Comparison of ENCODE assay signal across 22 cellular contexts in genomic region chr10:71846816-71847215, GRCh38. TPM values are rescaled to one million over a fixed set of nuclear protein-coding genes. Genes with fewer than 3 reads are reported as not detected.
DNase-seq lines count a peak whose midpoint lies in the region; ATAC-seq and TF ChIP-seq lines count a peak whose summit lies in the region.
"Had no signal": no experiment of that assay in that cellular context is flagged by ENCODE, and none has a peak within 500 bp of the region (broad histone marks: within the 10 kb centered on the region; RNA-seq: fewer than 3 reads in every experiment).

No MANE protein-coding gene starts in this region.

- no peak for ATAC-seq in activated naive CD8-positive, alpha-beta T cell treated with anti-CD3 and anti-CD28 coated beads, Interleukin-2, amount 10 ng/mL, durations not matched to agents 7 days and 5 days (ENCODE audit: low read depth)
- ATAC-seq in body of pancreas, result peak; percentile 28
- ATAC-seq in HG03097 (IDR thresholded peaks at IDR 0.05; ENCODE audit: low FRiP score, unreplicated experiment), result no peak
- ATAC-seq: activated CD8-positive, alpha-beta memory T cell treated with anti-CD3 and anti-CD28 coated beads, Interleukin-2, amount 10 ng/mL, durations not matched to agents 7 days and 5 days; left ventricle myocardium superior had no signal

- H3K4me1 ChIP-seq in body of pancreas (peaks cover 80% of the 10 kb centered on the region), vagina (peaks cover 66% of the 10 kb centered on the region), Caco-2 (peaks cover 53% of the 10 kb centered on the region)

- WGBS in body of pancreas, 2 donors, result 50 to 58% methylated on average over 3 of the region's 3 CpGs

- H3K4me3 ChIP-seq in body of pancreas (no peak overlapping the region), vagina (no peak overlapping the region), Caco-2 (ENCODE audit: low read depth, low read length) (no peak overlapping the region)
- H3K4me3 ChIP-seq: BLaER1, esophagus muscularis mucosa had no signal

- POLR2A ChIA-PET in activated naive CD8-positive, alpha-beta T cell treated with anti-CD3 and anti-CD28 coated beads, Interleukin-2, amount 10 ng/mL, durations not matched to agents 7 days and 5 days (lab: Charles Lee), result interaction anchor here (0.7 kb wide), 2 partner anchors 139 to 1564 kb away, joined by 5 to 6 read pairs; no protein-coding TSS in a partner anchor
- POLR2A ChIA-PET in Caco-2 (lab: Charles Lee), result no interaction called here

- no peak for TF ChIP-seq CTCF in body of pancreas (IDR thresholded peaks at IDR 0.05)
- TF ChIP-seq CTCF in vagina (IDR thresholded peaks at IDR 0.05), result no peak
- TF ChIP-seq CTCF in Caco-2 (IDR thresholded peaks at IDR 0.05; ENCODE audit: insufficient read depth in 1 of 2, low read depth in 1 of 2, low read length in 1 of 2, severe bottlenecking in 1 of 2, unreplicated experiment in 1 of 2), result no peak

- H3K36me3 ChIP-seq in body of pancreas (replicated peaks in 1 of 2; ENCODE audit: insufficient read depth in 1 of 2, low read depth in 2 of 2) (no peaks in the 10 kb centered on the region), vagina (no peaks in the 10 kb centered on the region), Caco-2 (ENCODE audit: control insufficient read depth, insufficient read depth, low read length) (peaks cover 3% of the 10 kb centered on the region; the same call in 1 of the 2 replicates)
- H3K36me3 ChIP-seq: esophagus muscularis mucosa, upper lobe of left lung had no signal

- no peaks in the 10 kb centered on the region for H3K9me3 ChIP-seq in body of pancreas
- H3K9me3 ChIP-seq in vagina, result no peaks in the 10 kb centered on the region
- no peaks in the 10 kb centered on the region for H3K9me3 ChIP-seq in Caco-2
- H3K9me3 ChIP-seq: esophagus muscularis mucosa, upper lobe of left lung had no signal

- CTCF ChIA-PET in Caco-2 (lab: Charles Lee), result interaction anchor here (0.7 kb wide), 1 partner anchor 22 kb away, joined by 3 read pairs; no protein-coding TSS in a partner anchor

- DNase-seq in activated naive CD8-positive, alpha-beta T cell treated with anti-CD3 and anti-CD28 coated beads, Interleukin-2, amount 10 ng/mL, durations not matched to agents 7 days and 5 days, result no peak
- no peak for DNase-seq in activated naive CD8-positive, alpha-beta T cell treated with anti-CD3 and anti-CD28 coated beads for 36 hours
- DNase-seq in body of pancreas (peak; percentile 53 to 79 (median 72)), myocyte (ENCODE audit: low read depth) (peak; percentile 51), vagina (ENCODE audit: extremely low spot score in 2 of 2) (no peak), Caco-2 (no peak), A172 (ENCODE audit: low spot score) (no peak)
- DNase-seq: activated CD4-positive, alpha-beta T cell treated with anti-CD3 and anti-CD28 coated beads for 4 hours; activated CD8-positive, alpha-beta memory T cell treated with anti-CD3 and anti-CD28 coated beads, Interleukin-2, amount 10 ng/mL, durations not matched to agents 7 days and 5 days; DMS153; HCEC 1CT; left ventricle myocardium superior; MM.1S; NCI-H187 treated with DMSO at 0.1 percent for 48 hours; NCI-H345; stimulated activated CD4-positive, alpha-beta T cell treated with anti-CD3 and anti-CD28 coated beads, Interleukin-2, amount 100 ng/mL, for 48 hours; SW 1271 had no signal

- H3K27me3 ChIP-seq in body of pancreas (no peaks in the 10 kb centered on the region), vagina (no peaks in the 10 kb centered on the region), Caco-2 (replicated peaks; ENCODE audit: control insufficient read depth, insufficient read depth, low read length) (no peaks in the 10 kb centered on the region)
- H3K27me3 ChIP-seq: BLaER1, esophagus muscularis mucosa, upper lobe of left lung had no signal

- TF ChIP-seq POLR2A in body of pancreas (IDR thresholded peaks at IDR 0.05), result no peak
- no peak for TF ChIP-seq POLR2A in vagina (IDR thresholded peaks at IDR 0.05)

- H3K4me3 Mint-ChIP-seq in activated naive CD8-positive, alpha-beta T cell treated with anti-CD3 and anti-CD28 coated beads, Interleukin-2, amount 10 ng/mL, durations not matched to agents 7 days and 5 days, result peak overlapping the region; percentile 22
- H3K4me3 Mint-ChIP-seq in activated naive CD8-positive, alpha-beta T cell treated with anti-CD3 and anti-CD28 coated beads for 36 hours, result no peak overlapping the region
- no peak overlapping the region for H3K4me3 Mint-ChIP-seq in Caco-2 (ENCODE audit: unreplicated experiment)
- H3K4me3 Mint-ChIP-seq: activated CD8-positive, alpha-beta memory T cell treated with anti-CD3 and anti-CD28 coated beads, Interleukin-2, amount 10 ng/mL, durations not matched to agents 7 days and 5 days; stimulated activated naive CD8-positive, alpha-beta T cell treated with anti-CD3 and anti-CD28 coated beads, Interleukin-15, Interleukin-2, amounts not matched to agents 100 ng/mL and 50 ng/mL, for 24 hours had no signal

- no TSS peak for BruUV-seq in Caco-2 (replicated peaks; lab: Mats Ljungman, UMichigan)

- no peak overlapping the region for H3K27ac Mint-ChIP-seq in activated naive CD8-positive, alpha-beta T cell treated with anti-CD3 and anti-CD28 coated beads, Interleukin-2, amount 10 ng/mL, durations not matched to agents 7 days and 5 days
- H3K27ac Mint-ChIP-seq in activated naive CD8-positive, alpha-beta T cell treated with anti-CD3 and anti-CD28 coated beads for 36 hours, result no peak overlapping the region
- H3K27ac Mint-ChIP-seq in Caco-2 (ENCODE audit: unreplicated experiment), result no peak overlapping the region
- H3K27ac Mint-ChIP-seq: activated CD8-positive, alpha-beta memory T cell treated with anti-CD3 and anti-CD28 coated beads, Interleukin-2, amount 10 ng/mL, durations not matched to agents 7 days and 5 days; stimulated activated naive CD8-positive, alpha-beta T cell treated with anti-CD3 and anti-CD28 coated beads, Interleukin-15, Interleukin-2, amounts not matched to agents 100 ng/mL and 50 ng/mL, for 24 hours had no signal

- H3K36me3 Mint-ChIP-seq in activated naive CD8-positive, alpha-beta T cell treated with anti-CD3 and anti-CD28 coated beads, Interleukin-2, amount 10 ng/mL, durations not matched to agents 7 days and 5 days, result peaks cover 3% of the 10 kb centered on the region
- peaks cover 11% of the 10 kb centered on the region for H3K36me3 Mint-ChIP-seq in activated naive CD8-positive, alpha-beta T cell treated with anti-CD3 and anti-CD28 coated beads for 36 hours
- peaks cover 31% of the 10 kb centered on the region for H3K36me3 Mint-ChIP-seq in Caco-2 (ENCODE audit: insufficient read depth, unreplicated experiment)

- intact Hi-C loops in body of pancreas (cut with DNase I), result no loop called here
- intact Hi-C loops in vagina (cut with DNase I), result no loop called here
- intact Hi-C loops in Caco-2 (cut with micrococcal nuclease; ENCODE audit: unreplicated experiment), result no loop called here

- H3K9me3 Mint-ChIP-seq in activated naive CD8-positive, alpha-beta T cell treated with anti-CD3 and anti-CD28 coated beads, Interleukin-2, amount 10 ng/mL, durations not matched to agents 7 days and 5 days, result no peaks in the 10 kb centered on the region
- H3K9me3 Mint-ChIP-seq in activated naive CD8-positive, alpha-beta T cell treated with anti-CD3 and anti-CD28 coated beads for 36 hours, result peaks cover 2% of the 10 kb centered on the region
- H3K9me3 Mint-ChIP-seq in Caco-2 (ENCODE audit: unreplicated experiment), result no peaks in the 10 kb centered on the region
- H3K9me3 Mint-ChIP-seq: stimulated activated naive CD8-positive, alpha-beta T cell treated with anti-CD3 and anti-CD28 coated beads, Interleukin-15, Interleukin-2, amounts not matched to agents 100 ng/mL and 50 ng/mL, for 24 hours had no signal

- H3K4me1 Mint-ChIP-seq in activated naive CD8-positive, alpha-beta T cell treated with anti-CD3 and anti-CD28 coated beads, Interleukin-2, amount 10 ng/mL, durations not matched to agents 7 days and 5 days, result peaks cover 61% of the 10 kb centered on the region
- H3K4me1 Mint-ChIP-seq in activated naive CD8-positive, alpha-beta T cell treated with anti-CD3 and anti-CD28 coated beads for 36 hours, result peaks cover 71% of the 10 kb centered on the region
- peaks cover 49% of the 10 kb centered on the region for H3K4me1 Mint-ChIP-seq in Caco-2 (ENCODE audit: low read depth, unreplicated experiment)

- no peaks in the 10 kb centered on the region for H3K27me3 Mint-ChIP-seq in activated naive CD8-positive, alpha-beta T cell treated with anti-CD3 and anti-CD28 coated beads, Interleukin-2, amount 10 ng/mL, durations not matched to agents 7 days and 5 days
- no peaks in the 10 kb centered on the region for H3K27me3 Mint-ChIP-seq in activated naive CD8-positive, alpha-beta T cell treated with anti-CD3 and anti-CD28 coated beads for 36 hours
- H3K27me3 Mint-ChIP-seq in Caco-2 (ENCODE audit: insufficient read depth, unreplicated experiment), result no peaks in the 10 kb centered on the region
- H3K27me3 Mint-ChIP-seq: activated CD8-positive, alpha-beta memory T cell treated with anti-CD3 and anti-CD28 coated beads, Interleukin-2, amount 10 ng/mL, durations not matched to agents 7 days and 5 days; stimulated activated naive CD8-positive, alpha-beta T cell treated with anti-CD3 and anti-CD28 coated beads, Interleukin-15, Interleukin-2, amounts not matched to agents 100 ng/mL and 50 ng/mL, for 24 hours had no signal

- peak overlapping the region in 3 of 4 donors; percentile 42 to 67 (median 64) for H3K27ac ChIP-seq in body of pancreas
- H3K27ac ChIP-seq in vagina, result peak overlapping the region; percentile 7
- H3K27ac ChIP-seq: BLaER1 had no signal

RNA-seq across cellular contexts. Expression of gene PSAP, which starts 4.2 kb away (rescaled TPM):
- total RNA-seq in activated naive CD8-positive, alpha-beta T cell treated with anti-CD3 and anti-CD28 coated beads, Interleukin-2, amount 10 ng/mL, durations not matched to agents 7 days and 5 days, result 100 to 1,000 TPM; 171 to 175 TPM
- total RNA-seq in activated naive CD8-positive, alpha-beta T cell treated with anti-CD3 and anti-CD28 coated beads for 36 hours, result 10 to 100 TPM; 93.1 to 97.0 TPM
- total RNA-seq in body of pancreas (100 to 1,000 TPM; 488 to 516 TPM), myocyte (1,253 and 1,265 TPM in 2 replicates), vagina (680 TPM), Caco-2 (2022) (1,227 and 1,316 TPM in 2 replicates)
- polyA plus RNA-seq in myocyte (2012), result 2,472 TPM
- 495 and 497 TPM in 2 replicates for total RNA-seq in A172 (2014; rRNA removed; shearing (Covaris generic))

Comparison
In these comparisons a context has a peak if more than half of its experiments do, and no peak if none do; other contexts are left out.
1. DNase-seq: peak in body of pancreas (4 of 4) and myocyte (single experiment); none in activated naive CD8-positive, alpha-beta T cell treated with anti-CD3 and anti-CD28 coated beads, Interleukin-2, amount 10 ng/mL, durations not matched to agents 7 days and 5 days (single experiment), activated naive CD8-positive, alpha-beta T cell treated with anti-CD3 and anti-CD28 coated beads for 36 hours (single experiment), vagina (0 of 2), Caco-2 (0 of 2) and A172 (single experiment).